Comparison of ENCODE assay signal across 8 cellular contexts in genomic region chr13:110869805-110870706, GRCh38. TPM values are rescaled to one million over a fixed set of nuclear protein-coding genes. Genes with fewer than 3 reads are reported as not detected.
DNase-seq lines count a peak whose midpoint lies in the region; ATAC-seq and TF ChIP-seq lines count a peak whose summit lies in the region.

No MANE protein-coding gene starts in this region.

- CTCF ChIA-PET in PC-9 (lab: Charles Lee): interaction anchor here (1.2 kb wide), 2 partner anchors 45 to 153 kb away, joined by 4 read pairs; no protein-coding TSS in a partner anchor

- H3K27ac Mint-ChIP-seq in activated CD4-positive, alpha-beta T cell treated with anti-CD3 and anti-CD28 coated beads, Interleukin-2, amount 10 ng/mL, durations not matched to agents 24 days and 14 days: peak overlapping the region; percentile 25

- intact Hi-C loops in activated CD4-positive, alpha-beta T cell treated with anti-CD3 and anti-CD28 coated beads, Interleukin-2, amount 10 ng/mL, durations not matched to agents 24 days and 14 days (cut with micrococcal nuclease): no loop called here
- intact Hi-C loops in PC-9 (cut with micrococcal nuclease; ENCODE audit: unreplicated experiment): loop anchor here (1.0 kb wide), 4 partner anchors 38 to 343 kb away; partner anchors contain the start of gene ANKRD10
- intact Hi-C loops in colonic mucosa (cut with DNase I): no loop called here
- intact Hi-C loops in left colon (cut with DNase I, micrococcal nuclease): no loop called here

- peak overlapping the region; percentile 75 for H3K4me2 ChIP-seq in PC-9

- TSS peak; percentile 83 for BruUV-seq in PC-9 (replicated peaks; lab: Mats Ljungman, UMichigan)

- peak overlapping the region; percentile 16 to 35 for H3K9ac ChIP-seq in colonic mucosa (ENCODE audit: low read depth in 2 of 2, low read length in 2 of 2)

- H3K36me3 Mint-ChIP-seq in activated CD4-positive, alpha-beta T cell treated with anti-CD3 and anti-CD28 coated beads, Interleukin-2, amount 10 ng/mL, durations not matched to agents 24 days and 14 days (ENCODE audit: low read depth): no peaks in the 10 kb centered on the region

- H3K36me3 ChIP-seq in PC-9 (ENCODE audit: low read depth) (no peaks in the 10 kb centered on the region), colonic mucosa (no peaks in the 10 kb centered on the region)

- no peak for DNase-seq in activated CD4-positive, alpha-beta T cell treated with anti-CD3 and anti-CD28 coated beads, Interleukin-2, amount 10 ng/mL, durations not matched to agents 24 days and 14 days
- DNase-seq in activated CD4-positive, alpha-beta T cell treated with anti-CD3 and anti-CD28 coated beads for 4 hours: no peak
- DNase-seq in PC-9: peak; percentile 96 to 99
- peak; percentile 79 for DNase-seq in colonic mucosa
- peak; percentile 60 to 82 for DNase-seq in left colon
- DNase-seq in stimulated activated CD8-positive, alpha-beta memory T cell treated with anti-CD3 and anti-CD28 coated beads, Interleukin-15, amount 100 ng/mL, for 48 hours (ENCODE audit: low read depth in 2 of 2): peak; percentile 11 to 21

- no peaks in the 10 kb centered on the region for H3K9me3 Mint-ChIP-seq in activated CD4-positive, alpha-beta T cell treated with anti-CD3 and anti-CD28 coated beads, Interleukin-2, amount 10 ng/mL, durations not matched to agents 24 days and 14 days

- no peaks in the 10 kb centered on the region for H3K9me2 ChIP-seq in PC-9 (ENCODE audit: insufficient read depth)

- no peaks in the 10 kb centered on the region for H4K20me1 ChIP-seq in PC-9 (ENCODE audit: insufficient read depth)

- ATAC-seq in left colon (peak; percentile 64), HG03457 (IDR thresholded peaks at IDR 0.05; ENCODE audit: unreplicated experiment) (no peak), GM18517 (IDR thresholded peaks at IDR 0.05; ENCODE audit: unreplicated experiment) (no peak)

- no peak for TF ChIP-seq CTCF in PC-9 (conservative IDR thresholded peaks at IDR 0.05)
- TF ChIP-seq CTCF in colonic mucosa (IDR thresholded peaks at IDR 0.05): no peak

- H3K27me3 Mint-ChIP-seq in activated CD4-positive, alpha-beta T cell treated with anti-CD3 and anti-CD28 coated beads, Interleukin-2, amount 10 ng/mL, durations not matched to agents 24 days and 14 days: peaks cover 32% of the 10 kb centered on the region

- peak overlapping the region; percentile 79 for H2AFZ ChIP-seq in PC-9

- H3K4me3 ChIP-seq in PC-9: peak overlapping the region; percentile 65
- peak overlapping the region; percentile 17 for H3K4me3 ChIP-seq in colonic mucosa

- H3K27me3 ChIP-seq in PC-9 (ENCODE audit: insufficient read depth, low read depth) (no peaks in the 10 kb centered on the region), colonic mucosa (no peaks in the 10 kb centered on the region)

- POLR2A ChIA-PET in PC-9 (lab: Charles Lee; ENCODE audit: unreplicated experiment): interaction anchor here (0.5 to 0.9 kb wide), 6 partner anchors 38 to 691 kb away, joined by 3 to 12 read pairs (median 6); no protein-coding TSS in a partner anchor

- H3K79me2 ChIP-seq in PC-9 (ENCODE audit: low read depth): peaks cover 16% of the 10 kb centered on the region

- 0 out of 2 replicates have a peak, but pooled peaks cover 9% of the 10 kb centered on the region for H3F3A ChIP-seq in PC-9 (ENCODE audit: insufficient read depth, low read depth)

- H3K4me1 ChIP-seq in PC-9 (replicated peaks; ENCODE audit: insufficient read depth): peaks cover 28% of the 10 kb centered on the region
- peaks cover 5% of the 10 kb centered on the region for H3K4me1 ChIP-seq in colonic mucosa

- H3K9me3 ChIP-seq in PC-9 (ENCODE audit: insufficient read depth, low read depth) (no peaks in the 10 kb centered on the region), colonic mucosa (no peaks in the 10 kb centered on the region)

- peak overlapping the region; percentile 31 for H3K4me3 Mint-ChIP-seq in activated CD4-positive, alpha-beta T cell treated with anti-CD3 and anti-CD28 coated beads, Interleukin-2, amount 10 ng/mL, durations not matched to agents 24 days and 14 days

- H3K4me1 Mint-ChIP-seq in activated CD4-positive, alpha-beta T cell treated with anti-CD3 and anti-CD28 coated beads, Interleukin-2, amount 10 ng/mL, durations not matched to agents 24 days and 14 days: peaks cover 6% of the 10 kb centered on the region

- H3K27ac ChIP-seq in PC-9: peak overlapping the region; percentile 97
- peak overlapping the region; percentile 65 for H3K27ac ChIP-seq in colonic mucosa

RNA-seq across cellular contexts. Expression of gene ANKRD10, which starts 44.8 kb away (rescaled TPM):
- 145 and 147 TPM in 2 replicates for total RNA-seq in activated CD4-positive, alpha-beta T cell treated with anti-CD3 and anti-CD28 coated beads, Interleukin-2, amount 10 ng/mL, durations not matched to agents 24 days and 14 days
- total RNA-seq in PC-9 (2021) (154 and 155 TPM in 2 replicates), colonic mucosa (100 to 1,000 TPM in 1 of 2 donors, 10 to 100 TPM in 1; 94.9 to 123 TPM), left colon (100 to 1,000 TPM; 116 to 121 TPM)

Comparison
In these comparisons a context has a peak if more than half of its experiments do, and no peak if none do; other contexts are left out.
1. DNase-seq: peak in PC-9 (2 of 2), colonic mucosa (single experiment), left colon (2 of 2) and stimulated activated CD8-positive, alpha-beta memory T cell treated with anti-CD3 and anti-CD28 coated beads, Interleukin-15, amount 100 ng/mL, for 48 hours (2 of 2); none in activated CD4-positive, alpha-beta T cell treated with anti-CD3 and anti-CD28 coated beads, Interleukin-2, amount 10 ng/mL, durations not matched to agents 24 days and 14 days (single experiment) and activated CD4-positive, alpha-beta T cell treated with anti-CD3 and anti-CD28 coated beads for 4 hours (0 of 2).